ENCODE assay signal across 8 cellular contexts in the genomic region with DNA sequence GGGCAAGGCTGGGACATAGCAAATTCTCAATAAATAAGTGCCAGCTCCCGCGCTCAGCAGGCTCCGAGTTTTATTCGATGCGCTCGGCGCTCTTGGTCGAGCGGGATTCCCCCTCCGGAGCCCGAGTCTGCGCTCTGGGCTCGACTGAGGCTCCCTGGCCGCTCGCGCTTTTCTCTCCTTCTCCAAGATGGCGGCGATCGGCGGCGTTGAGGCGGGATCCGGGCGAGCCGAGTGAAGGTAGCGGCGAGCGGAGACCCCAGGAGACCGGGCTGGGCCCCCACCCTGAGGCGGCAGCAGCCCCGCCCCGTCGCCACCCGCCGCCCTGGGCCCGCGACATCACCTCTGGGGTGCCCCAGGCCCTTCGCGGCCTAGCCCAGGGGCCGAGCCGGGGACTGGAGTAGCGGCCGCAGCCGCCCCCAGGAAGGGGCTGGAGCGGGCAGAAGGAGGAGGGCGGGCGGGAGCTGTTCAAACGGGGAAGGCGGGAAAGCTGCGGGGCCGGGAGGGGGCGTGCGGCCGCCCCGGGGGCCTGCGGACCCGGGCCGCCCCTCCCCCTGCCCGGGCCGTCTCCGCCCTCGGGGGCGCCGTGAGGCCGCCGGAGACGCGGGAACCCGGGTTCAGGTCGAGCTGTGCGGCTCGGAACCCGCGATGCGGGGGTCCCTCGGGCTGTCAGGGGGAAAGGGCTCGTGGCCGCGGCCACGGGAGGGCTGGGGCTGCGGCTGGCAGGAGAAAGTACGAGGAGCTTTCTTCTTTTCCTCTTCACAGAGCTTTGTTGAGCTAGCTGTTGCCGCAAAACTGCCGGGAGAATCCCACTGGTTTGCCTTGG. TPM values are rescaled to one million over a fixed set of nuclear protein-coding genes. Genes with fewer than 3 reads are reported as not detected.
DNase-seq lines count a peak whose midpoint lies in the region; ATAC-seq and TF ChIP-seq lines count a peak whose summit lies in the region.

A gene with protein sequence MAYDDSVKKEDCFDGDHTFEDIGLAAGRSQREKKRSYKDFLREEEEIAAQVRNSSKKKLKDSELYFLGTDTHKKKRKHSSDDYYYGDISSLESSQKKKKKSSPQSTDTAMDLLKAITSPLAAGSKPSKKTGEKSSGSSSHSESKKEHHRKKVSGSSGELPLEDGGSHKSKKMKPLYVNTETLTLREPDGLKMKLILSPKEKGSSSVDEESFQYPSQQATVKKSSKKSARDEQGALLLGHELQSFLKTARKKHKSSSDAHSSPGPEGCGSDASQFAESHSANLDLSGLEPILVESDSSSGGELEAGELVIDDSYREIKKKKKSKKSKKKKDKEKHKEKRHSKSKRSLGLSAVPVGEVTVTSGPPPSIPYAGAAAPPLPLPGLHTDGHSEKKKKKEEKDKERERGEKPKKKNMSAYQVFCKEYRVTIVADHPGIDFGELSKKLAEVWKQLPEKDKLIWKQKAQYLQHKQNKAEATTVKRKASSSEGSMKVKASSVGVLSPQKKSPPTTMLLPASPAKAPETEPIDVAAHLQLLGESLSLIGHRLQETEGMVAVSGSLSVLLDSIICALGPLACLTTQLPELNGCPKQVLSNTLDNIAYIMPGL (plus strand): TSS at position 173 of the 823 bp plus-strand sequence. CDS start 4,898 bp downstream, outside the sequence.

- H3K4me3 Mint-ChIP-seq in activated CD8-positive, alpha-beta memory T cell treated with anti-CD3 and anti-CD28 coated beads, Interleukin-2, amount 10 ng/mL, durations not matched to agents 7 days and 5 days: peak within 1 kb of the TSS; percentile 94
- peak within 1 kb of the TSS; percentile 80 for H3K4me3 Mint-ChIP-seq in endodermal cell

- peak within 1 kb of the TSS; percentile 32 to 69 for H3K23ac ChIP-seq in mesenchymal stem cell (ENCODE audit: low read length in 2 of 2)

- peak within 1 kb of the TSS; percentile 59 to 88 for H3K14ac ChIP-seq in mesenchymal stem cell (ENCODE audit: low read length in 2 of 2)

- no peaks in the 10 kb centered on the region for H3K9me3 Mint-ChIP-seq in activated CD8-positive, alpha-beta memory T cell treated with anti-CD3 and anti-CD28 coated beads, Interleukin-2, amount 10 ng/mL, durations not matched to agents 7 days and 5 days (ENCODE audit: low read depth)
- no peaks in the 10 kb centered on the region for H3K9me3 Mint-ChIP-seq in endodermal cell

- H2BK5ac ChIP-seq in mesenchymal stem cell (ENCODE audit: low read depth, low read length, poor library complexity, severe bottlenecking): peak within 1 kb of the TSS; percentile 93

- WGBS in endodermal cell (ENCODE audit: insufficient coverage in 1 of 2, insufficient read length in 1 of 2), 2 experiments: 0% methylated on average over 14 to 84 of the region's 84 CpGs
- WGBS in mesenchymal stem cell: 1% methylated on average over 68 of the region's 84 CpGs

- peak within 1 kb of the TSS; percentile 94 for H3K27ac ChIP-seq in endodermal cell (ENCODE audit: low read depth, low read length)
- peak within 1 kb of the TSS; percentile 67 for H3K27ac ChIP-seq in mesenchymal stem cell (ENCODE audit: low read length, poor library complexity, severe bottlenecking)

- CTCF ChIA-PET in activated CD8-positive, alpha-beta memory T cell treated with anti-CD3 and anti-CD28 coated beads, Interleukin-2, amount 10 ng/mL, durations not matched to agents 7 days and 5 days (lab: Charles Lee): interaction anchor here (1.0 to 1.7 kb wide), 5 partner anchors 11 to 73 kb away, joined by 3 to 5 read pairs (median 3); partner anchors contain the start of gene TOM1

- H3K27me3 Mint-ChIP-seq in activated CD8-positive, alpha-beta memory T cell treated with anti-CD3 and anti-CD28 coated beads, Interleukin-2, amount 10 ng/mL, durations not matched to agents 7 days and 5 days: no peaks in the 10 kb centered on the region
- H3K27me3 Mint-ChIP-seq in endodermal cell (ENCODE audit: insufficient read depth): no peaks in the 10 kb centered on the region

- H4K8ac ChIP-seq in mesenchymal stem cell (ENCODE audit: low read length): peak within 1 kb of the TSS; percentile 84

- H3K27me3 ChIP-seq in NT2/D1 (ENCODE audit: insufficient read depth, insufficient read length): no peaks in the 10 kb centered on the region
- H3K27me3 ChIP-seq in endodermal cell (ENCODE audit: control insufficient read depth, insufficient read depth, low read length, poor library complexity, severe bottlenecking): no peaks in the 10 kb centered on the region
- H3K27me3 ChIP-seq in mesenchymal stem cell (ENCODE audit: control insufficient read depth in 1 of 2, insufficient read depth in 1 of 2, low read length in 2 of 2): no peaks in the 10 kb centered on the region

- no peaks in the 10 kb centered on the region for H3K9me3 ChIP-seq in NT2/D1 (ENCODE audit: insufficient read depth, low read length)
- H3K9me3 ChIP-seq in endodermal cell (ENCODE audit: control insufficient read depth, low read length): no peaks in the 10 kb centered on the region
- H3K9me3 ChIP-seq in mesenchymal stem cell (ENCODE audit: control insufficient read depth, low read length): no peaks in the 10 kb centered on the region

- H3K36me3 ChIP-seq in NT2/D1 (ENCODE audit: insufficient read depth, insufficient read length, low read length) (peaks cover 29% of the 10 kb centered on the region), endodermal cell (ENCODE audit: control insufficient read depth, insufficient read depth, low read length) (peaks cover 17% of the 10 kb centered on the region), mesenchymal stem cell (ENCODE audit: control insufficient read depth in 1 of 2, insufficient read depth in 2 of 2, low read depth in 1 of 2, low read length in 2 of 2) (peaks cover 5 to 11% of the 10 kb centered on the region in 2 experiments)

- H3K4me1 ChIP-seq in NT2/D1 (ENCODE audit: insufficient read depth, insufficient read length) (peaks cover 1% of the 10 kb centered on the region), endodermal cell (ENCODE audit: control insufficient read depth, insufficient read depth, low read length) (no peaks in the 10 kb centered on the region), mesenchymal stem cell (ENCODE audit: control insufficient read depth, insufficient read depth, low read depth, low read length) (peaks cover 5% of the 10 kb centered on the region)

- H2BK12ac ChIP-seq in mesenchymal stem cell (ENCODE audit: low read length in 2 of 2): peak within 1 kb of the TSS in 1 of 2 experiments; percentile 63

- ATAC-seq in GM19467 (IDR thresholded peaks at IDR 0.05; ENCODE audit: unreplicated experiment): peak; percentile 86
- peak; percentile 98 for ATAC-seq in activated CD8-positive, alpha-beta memory T cell treated with anti-CD3 and anti-CD28 coated beads, Interleukin-2, amount 10 ng/mL, durations not matched to agents 7 days and 5 days

- peak within 1 kb of the TSS; percentile 88 for H2BK120ac ChIP-seq in mesenchymal stem cell (ENCODE audit: low read depth, low read length)

- H3K4me2 ChIP-seq in mesenchymal stem cell (ENCODE audit: low read length, poor library complexity, severe bottlenecking): peak within 1 kb of the TSS; percentile 87

- H3K36me3 Mint-ChIP-seq in activated CD8-positive, alpha-beta memory T cell treated with anti-CD3 and anti-CD28 coated beads, Interleukin-2, amount 10 ng/mL, durations not matched to agents 7 days and 5 days: peaks cover 20% of the 10 kb centered on the region
- peaks cover 7% of the 10 kb centered on the region for H3K36me3 Mint-ChIP-seq in endodermal cell (ENCODE audit: low read depth)

- peak within 1 kb of the TSS; percentile 80 to 85 for H3K4ac ChIP-seq in mesenchymal stem cell (ENCODE audit: low read depth in 1 of 2, low read length in 2 of 2)

- no peak within 1 kb of the TSS for H2BK15ac ChIP-seq in mesenchymal stem cell (ENCODE audit: low read depth, poor library complexity, severe bottlenecking)

- H2AFZ ChIP-seq in mesenchymal stem cell (ENCODE audit: low read depth, low read length): peak within 1 kb of the TSS; percentile 80

- peak within 1 kb of the TSS; percentile 47 for H2AK5ac ChIP-seq in mesenchymal stem cell (ENCODE audit: low read length, severe bottlenecking)

- peak within 1 kb of the TSS; percentile 85 to 89 for H3K18ac ChIP-seq in mesenchymal stem cell (ENCODE audit: low read depth in 1 of 2, low read length in 2 of 2)

- H4K91ac ChIP-seq in mesenchymal stem cell (ENCODE audit: low read length): peak within 1 kb of the TSS; percentile 91

- H3K4me3 ChIP-seq in NT2/D1 (ENCODE audit: insufficient read length, low read depth) (peak within 1 kb of the TSS; percentile 57), endodermal cell (ENCODE audit: low read length) (peak within 1 kb of the TSS; percentile 96), mesenchymal stem cell (ENCODE audit: insufficient read depth in 1 of 2, low read depth in 1 of 2, low read length in 2 of 2) (peak within 1 kb of the TSS; percentile 88 to 92)

- no peak for TF ChIP-seq CTCF in endodermal cell (conservative IDR thresholded peaks at IDR 0.05)

- H3K27ac Mint-ChIP-seq in activated CD8-positive, alpha-beta memory T cell treated with anti-CD3 and anti-CD28 coated beads, Interleukin-2, amount 10 ng/mL, durations not matched to agents 7 days and 5 days: peak within 1 kb of the TSS; percentile 91
- H3K27ac Mint-ChIP-seq in endodermal cell: peak within 1 kb of the TSS; percentile 96

- H3K79me1 ChIP-seq in mesenchymal stem cell (replicated peaks; ENCODE audit: low read length, poor library complexity, severe bottlenecking): peaks cover 4% of the 10 kb centered on the region

- peaks cover 30% of the 10 kb centered on the region for H3K4me1 Mint-ChIP-seq in activated CD8-positive, alpha-beta memory T cell treated with anti-CD3 and anti-CD28 coated beads, Interleukin-2, amount 10 ng/mL, durations not matched to agents 7 days and 5 days
- peaks cover 11% of the 10 kb centered on the region for H3K4me1 Mint-ChIP-seq in endodermal cell

- H3K9ac ChIP-seq in NT2/D1 (ENCODE audit: insufficient read length, low read depth) (peak within 1 kb of the TSS; percentile 86), endodermal cell (ENCODE audit: extremely low read depth, low read length, poor library complexity, severe bottlenecking) (peak within 1 kb of the TSS; percentile 95), mesenchymal stem cell (ENCODE audit: low read length) (peak within 1 kb of the TSS; percentile 94)

- DNase-seq in COR-L47 (lab: John Stamatoyannopoulos, UW) (peak; percentile 92), HS-27A (ENCODE audit: low read depth) (peak; percentile 59), NT2/D1 (ENCODE audit: low read depth, low spot score) (peak; percentile 71), endodermal cell (peak; percentile 93), mesenchymal stem cell (peak; percentile 92)
- DNase-seq in activated CD8-positive, alpha-beta memory T cell treated with anti-CD3 and anti-CD28 coated beads, Interleukin-2, amount 10 ng/mL, durations not matched to agents 7 days and 5 days: peak; percentile 91
- DNase-seq in stimulated activated CD8-positive, alpha-beta memory T cell treated with anti-CD3 and anti-CD28 coated beads, Interleukin-12 subunit alpha, Interleukin-12 subunit beta, amount 100 ng/mL, for 24 hours (ENCODE audit: extremely low read depth): peak; percentile 68

RNA-seq across cellular contexts. Expression of the gene that starts here (rescaled TPM):
- 10 to 100 TPM; 39.0 to 42.1 TPM for total RNA-seq in activated CD8-positive, alpha-beta memory T cell treated with anti-CD3 and anti-CD28 coated beads, Interleukin-2, amount 10 ng/mL, durations not matched to agents 7 days and 5 days
- total RNA-seq in endodermal cell: 10 to 100 TPM; 36.2 to 58.9 TPM
- polyA plus RNA-seq in endodermal cell (2013, experiment 1 of 2): 49.8 TPM
- polyA plus RNA-seq in endodermal cell (2013, experiment 2 of 2): 50.5 TPM
- 22.0 TPM for polyA plus RNA-seq in mesenchymal stem cell (2013, experiment 1 of 2)
- 22.4 TPM for polyA plus RNA-seq in mesenchymal stem cell (2013, experiment 2 of 2)

Comparison
In these comparisons a context has a peak if more than half of its experiments do, and no peak if none do; other contexts are left out.
1. Peak in every context shown above with its lines: DNase-seq, ATAC-seq, H3K4me3 ChIP-seq and H3K27ac ChIP-seq.